12 cellular contexts compared by ENCODE assay signal in genomic region chr3:99859855-99860254, GRCh38. TPM values are rescaled to one million over a fixed set of nuclear protein-coding genes. Genes with fewer than 3 reads are reported as not detected.
DNase-seq lines count a peak whose midpoint lies in the region; ATAC-seq and TF ChIP-seq lines count a peak whose summit lies in the region.
"Had no signal": no experiment of that assay in that cellular context is flagged by ENCODE, and none has a peak within 500 bp of the region (broad histone marks: within the 10 kb centered on the region; RNA-seq: fewer than 3 reads in every experiment).

No MANE protein-coding gene starts in this region.

- H3K27me3 ChIP-seq in A673 (replicated peaks; ENCODE audit: insufficient read depth, low read depth, low read length, poor library complexity) (no peaks in the 10 kb centered on the region), PC-9 (ENCODE audit: insufficient read depth, low read depth) (no peaks in the 10 kb centered on the region)
- H3K27me3 ChIP-seq: BLaER1 had no signal

- peak; percentile 49 for DNase-seq in A673 (ENCODE audit: low spot score)
- peak in 1 of 2 experiments; percentile 99 for DNase-seq in PC-9
- peak; percentile 69 for DNase-seq in epithelial cell of prostate (ENCODE audit: low read depth, low spot score)
- peak; percentile 41 for DNase-seq in myocyte (ENCODE audit: low read depth)
- DNase-seq in NCI-H82 treated with DMSO at 0.1 percent for 48 hours (lab: John Stamatoyannopoulos, UW; ENCODE audit: unreplicated experiment): no peak
- no peak for DNase-seq in KG1 (lab: John Stamatoyannopoulos, UW)
- no peak for DNase-seq in nephron progenitor cell
- DNase-seq: activated naive CD4-positive, alpha-beta T cell; H9 had no signal

- no peak overlapping the region for H3K4me3 Mint-ChIP-seq in nephron progenitor cell
- H3K4me3 Mint-ChIP-seq: H9; natural killer cell treated with Interleukin-12 subunit alpha and Interleukin-12 subunit beta and Interleukin-15 and Interleukin-18, amount 100 ng/mL, for 72 hours had no signal

- no peaks in the 10 kb centered on the region for H3K9me2 ChIP-seq in PC-9 (ENCODE audit: insufficient read depth)

- H2AFZ ChIP-seq in PC-9: no peak overlapping the region

- H3K4me3 ChIP-seq in A673 (ENCODE audit: low read depth, low read length, poor library complexity, severe bottlenecking): no peak overlapping the region
- no peak overlapping the region for H3K4me3 ChIP-seq in PC-9
- H3K4me3 ChIP-seq: BLaER1 had no signal

- no peak overlapping the region for H3K27ac Mint-ChIP-seq in nephron progenitor cell
- H3K27ac Mint-ChIP-seq: natural killer cell treated with Interleukin-12 subunit alpha and Interleukin-12 subunit beta and Interleukin-15 and Interleukin-18, amount 100 ng/mL, for 72 hours had no signal

- no peaks in the 10 kb centered on the region for H4K20me1 ChIP-seq in PC-9 (ENCODE audit: insufficient read depth)

- CTCF ChIA-PET in A673 (lab: Charles Lee) (no interaction called here), PC-9 (lab: Charles Lee) (interaction anchor here (1.0 to 1.1 kb wide), 2 partner anchors 28 to 394 kb away, joined by 5 to 6 read pairs; no protein-coding TSS in a partner anchor)

- H3K4me2 ChIP-seq in PC-9: peak overlapping the region; percentile 57
- H3K4me2 ChIP-seq: BLaER1 had no signal

- peaks cover 4% of the 10 kb centered on the region for H3K27me3 Mint-ChIP-seq in nephron progenitor cell (ENCODE audit: low read depth, poor library complexity)
- H3K27me3 Mint-ChIP-seq: natural killer cell treated with Interleukin-12 subunit alpha and Interleukin-12 subunit beta and Interleukin-15 and Interleukin-18, amount 100 ng/mL, for 72 hours had no signal

- H3K9me3 ChIP-seq in A673 (ENCODE audit: low read depth, low read length, poor library complexity, severe bottlenecking) (no peaks in the 10 kb centered on the region), PC-9 (ENCODE audit: insufficient read depth, low read depth) (no peaks in the 10 kb centered on the region)
- H3K9me3 ChIP-seq: BLaER1 had no signal

- intact Hi-C loops in A673 (cut with micrococcal nuclease; ENCODE audit: unreplicated experiment) (no loop called here), PC-9 (cut with micrococcal nuclease; ENCODE audit: unreplicated experiment) (loop anchor here (2.0 kb wide), 1 partner anchor 15 kb away; no protein-coding TSS in a partner anchor)

- no peak for TF ChIP-seq CTCF in A673 (conservative IDR thresholded peaks at IDR 0.05; ENCODE audit: low read depth, low read length)
- TF ChIP-seq CTCF in PC-9 (conservative IDR thresholded peaks at IDR 0.05): no peak
- no peak for TF ChIP-seq CTCF in nephron progenitor cell (IDR thresholded peaks at IDR 0.05)

- POLR2A ChIA-PET in A673 (lab: Charles Lee; ENCODE audit: low non-redundant PET) (interaction anchor here (0.6 kb wide), 1 partner anchor 181 kb away, joined by 3 read pairs; no protein-coding TSS in a partner anchor), PC-9 (lab: Charles Lee; ENCODE audit: unreplicated experiment) (interaction anchor here (0.6 to 1.0 kb wide), 6 partner anchors 10 to 533 kb away, joined by 3 to 7 read pairs (median 4); no protein-coding TSS in a partner anchor)

- H3K27ac ChIP-seq in A673 (ENCODE audit: low read depth, low read length, poor library complexity, severe bottlenecking) (no peak overlapping the region), PC-9 (peak overlapping the region; percentile 73), epithelial cell of prostate (peak overlapping the region; percentile 51)
- H3K27ac ChIP-seq: BLaER1 had no signal

- H3K4me1 Mint-ChIP-seq in nephron progenitor cell: peaks cover 6% of the 10 kb centered on the region

- ATAC-seq in GM21367 (IDR thresholded peaks at IDR 0.05; ENCODE audit: unreplicated experiment): no peak
- ATAC-seq: natural killer cell treated with Interleukin-12 subunit alpha and Interleukin-12 subunit beta and Interleukin-15 and Interleukin-18, amount 100 ng/mL, for 72 hours had no signal

- peaks cover 20% of the 10 kb centered on the region for H3K4me1 ChIP-seq in A673 (ENCODE audit: insufficient read depth, low read length, poor library complexity, severe bottlenecking)
- peaks cover 45% of the 10 kb centered on the region for H3K4me1 ChIP-seq in PC-9 (replicated peaks; ENCODE audit: insufficient read depth)
- H3K4me1 ChIP-seq: BLaER1 had no signal

- H3K9me3 Mint-ChIP-seq in nephron progenitor cell: peaks cover 3% of the 10 kb centered on the region
- H3K9me3 Mint-ChIP-seq: natural killer cell treated with Interleukin-12 subunit alpha and Interleukin-12 subunit beta and Interleukin-15 and Interleukin-18, amount 100 ng/mL, for 72 hours had no signal

- no peaks in the 10 kb centered on the region for H3K36me3 ChIP-seq in A673 (ENCODE audit: insufficient read depth, low read length, poor library complexity, severe bottlenecking)
- peaks cover 21% of the 10 kb centered on the region; the same call in 1 of the 2 replicates for H3K36me3 ChIP-seq in PC-9 (ENCODE audit: low read depth)
- H3K36me3 ChIP-seq: BLaER1 had no signal

- peaks cover 13% of the 10 kb centered on the region; the same call in 1 of the 2 replicates for H3F3A ChIP-seq in PC-9 (ENCODE audit: insufficient read depth, low read depth)

- H3K79me2 ChIP-seq in PC-9 (ENCODE audit: low read depth): peaks cover 36% of the 10 kb centered on the region

- BruUV-seq in A673 (replicated peaks; lab: Mats Ljungman, UMichigan): no TSS peak
- no TSS peak for BruUV-seq in PC-9 (replicated peaks; lab: Mats Ljungman, UMichigan)

- H3K36me3 Mint-ChIP-seq in nephron progenitor cell (ENCODE audit: low read depth): peaks cover 30% of the 10 kb centered on the region
- H3K36me3 Mint-ChIP-seq: natural killer cell treated with Interleukin-12 subunit alpha and Interleukin-12 subunit beta and Interleukin-15 and Interleukin-18, amount 100 ng/mL, for 72 hours had no signal

RNA-seq across cellular contexts. Expression of gene CMSS1, which starts 42.2 kb away (rescaled TPM):
- total RNA-seq in A673 (2021): 98.6 and 103 TPM in 2 replicates
- 96.8 and 98.9 TPM in 2 replicates for total RNA-seq in PC-9 (2021)
- 27.2 and 28.4 TPM in 2 replicates for total RNA-seq in myocyte
- 38.3 TPM for polyA plus RNA-seq in myocyte (2012)

Comparison
In these comparisons a context has a peak if more than half of its experiments do, and no peak if none do; other contexts are left out.
1. DNase-seq: peak in A673 (single experiment), epithelial cell of prostate (single experiment) and myocyte (single experiment); none in NCI-H82 treated with DMSO at 0.1 percent for 48 hours (single experiment), KG1 (single experiment) and nephron progenitor cell (single experiment).